In genomic region chr7:6416516-6417145, GRCh38 we compare ENCODE assay signal across 15 cellular contexts. TPM values are rescaled to one million over a fixed set of nuclear protein-coding genes. Genes with fewer than 3 reads are reported as not detected.
A peak's percentile ranks its signal among the peaks of the same experiment; 100 is the strongest.
DNase-seq lines count a peak whose midpoint lies in the region; ATAC-seq and TF ChIP-seq lines count a peak whose summit lies in the region.
"Had no signal": no experiment of that assay in that cellular context is flagged by ENCODE, and none has a peak within 500 bp of the region (broad histone marks: within the 10 kb centered on the region; RNA-seq: fewer than 3 reads in every experiment).

No MANE protein-coding gene starts in this region.

- H3K9ac ChIP-seq in neural progenitor cell: no peak overlapping the region

- no peak overlapping the region for H3K4me3 ChIP-seq in H7 (ENCODE audit: insufficient read depth, low read depth, low read length)
- no peak overlapping the region for H3K4me3 ChIP-seq in neural progenitor cell
- H3K4me3 ChIP-seq: tibial artery had no signal

- H3F3A ChIP-seq in neural progenitor cell (ENCODE audit: low read depth): peaks cover 10% of the 10 kb centered on the region

- H3K36me3 ChIP-seq in H7 (replicated peaks; ENCODE audit: control insufficient read depth, insufficient read depth, low read length): peaks cover 20% of the 10 kb centered on the region
- H3K36me3 ChIP-seq in neural progenitor cell: peaks cover 3% of the 10 kb centered on the region

- H3K27ac Mint-ChIP-seq in dendritic cell treated with granulocyte-macrophage colony-stimulating factor and Interleukin-4, amounts not matched to agents 40 ng/mL and 50 ng/mL, for 4 days: peak overlapping the region; percentile 52
- H3K27ac Mint-ChIP-seq in neural progenitor cell: no peak overlapping the region
- no peak overlapping the region for H3K27ac Mint-ChIP-seq in activated CD4-positive, alpha-beta memory T cell treated with anti-CD3 and anti-CD28 coated beads for 36 hours

- peak; percentile 27 for TF ChIP-seq CTCF in neural progenitor cell (IDR thresholded peaks at IDR 0.05)

- no peaks in the 10 kb centered on the region for H4K20me1 ChIP-seq in neural progenitor cell (ENCODE audit: low read depth)

- H3K4me2 ChIP-seq in neural progenitor cell: no peak overlapping the region

- H3K9me3 Mint-ChIP-seq in dendritic cell treated with granulocyte-macrophage colony-stimulating factor and Interleukin-4, amounts not matched to agents 40 ng/mL and 50 ng/mL, for 4 days: no peaks in the 10 kb centered on the region
- H3K9me3 Mint-ChIP-seq in neural progenitor cell: no peaks in the 10 kb centered on the region
- H3K9me3 Mint-ChIP-seq in activated CD4-positive, alpha-beta memory T cell treated with anti-CD3 and anti-CD28 coated beads for 36 hours: no peaks in the 10 kb centered on the region
- H3K9me3 Mint-ChIP-seq: activated naive CD4-positive, alpha-beta T cell treated with anti-CD3 and anti-CD28 coated beads, Interleukin-2, amount 50 U/mL, for 72 hours; central memory CD8-positive, alpha-beta T cell had no signal

- H3K27me3 ChIP-seq in H7 (ENCODE audit: control insufficient read depth, insufficient read depth, low read length) (no peaks in the 10 kb centered on the region), neural progenitor cell (no peaks in the 10 kb centered on the region)
- H3K27me3 ChIP-seq: tibial artery had no signal

- intact Hi-C loops in dendritic cell treated with granulocyte-macrophage colony-stimulating factor and Interleukin-4, amounts not matched to agents 40 ng/mL and 50 ng/mL, for 4 days (cut with micrococcal nuclease): no loop called here
- intact Hi-C loops in activated CD4-positive, alpha-beta memory T cell treated with anti-CD3 and anti-CD28 coated beads for 36 hours (cut with micrococcal nuclease): no loop called here

- ATAC-seq in HG03045 (IDR thresholded peaks at IDR 0.05; ENCODE audit: unreplicated experiment): no peak
- ATAC-seq: activated naive CD4-positive, alpha-beta T cell treated with anti-CD3 and anti-CD28 coated beads, Interleukin-2, amount 50 U/mL, for 72 hours had no signal

- peaks cover 27% of the 10 kb centered on the region for H3K4me1 Mint-ChIP-seq in dendritic cell treated with granulocyte-macrophage colony-stimulating factor and Interleukin-4, amounts not matched to agents 40 ng/mL and 50 ng/mL, for 4 days (ENCODE audit: low read depth)
- peaks cover 4% of the 10 kb centered on the region for H3K4me1 Mint-ChIP-seq in neural progenitor cell
- H3K4me1 Mint-ChIP-seq in activated CD4-positive, alpha-beta memory T cell treated with anti-CD3 and anti-CD28 coated beads for 36 hours (ENCODE audit: low read depth): no peaks in the 10 kb centered on the region
- H3K4me1 Mint-ChIP-seq: central memory CD8-positive, alpha-beta T cell had no signal

- POLR2A ChIA-PET in activated CD4-positive, alpha-beta memory T cell treated with anti-CD3 and anti-CD28 coated beads for 36 hours (lab: Charles Lee): no interaction called here

- DNase-seq in H7 (peak; percentile 97), MV-4-11 (lab: John Stamatoyannopoulos, UW) (peak; percentile 48), neural progenitor cell (ENCODE audit: low spot score) (peak; percentile 53), activated gamma-delta T cell treated with Interleukin-2 at 50 U/mL for 16 hours (no peak), NCI-H2171 treated with DMSO at 0.1 percent for 48 hours (lab: John Stamatoyannopoulos, UW) (no peak)
- DNase-seq in activated CD4-positive, alpha-beta memory T cell treated with anti-CD3 and anti-CD28 coated beads for 36 hours: no peak
- DNase-seq: head of caudate nucleus; stimulated activated CD8-positive, alpha-beta memory T cell treated with anti-CD3 and anti-CD28 coated beads, Interleukin-4, amount 100 ng/mL, for 48 hours; SW 1271; tibial artery had no signal

- H3K4me3 Mint-ChIP-seq in dendritic cell treated with granulocyte-macrophage colony-stimulating factor and Interleukin-4, amounts not matched to agents 40 ng/mL and 50 ng/mL, for 4 days: no peak overlapping the region
- no peak overlapping the region for H3K4me3 Mint-ChIP-seq in neural progenitor cell
- no peak overlapping the region for H3K4me3 Mint-ChIP-seq in activated CD4-positive, alpha-beta memory T cell treated with anti-CD3 and anti-CD28 coated beads for 36 hours
- H3K4me3 Mint-ChIP-seq: central memory CD8-positive, alpha-beta T cell had no signal

- H3K36me3 Mint-ChIP-seq in dendritic cell treated with granulocyte-macrophage colony-stimulating factor and Interleukin-4, amounts not matched to agents 40 ng/mL and 50 ng/mL, for 4 days (ENCODE audit: low read depth): peaks cover 92% of the 10 kb centered on the region
- peaks cover 37% of the 10 kb centered on the region for H3K36me3 Mint-ChIP-seq in neural progenitor cell
- H3K36me3 Mint-ChIP-seq in activated CD4-positive, alpha-beta memory T cell treated with anti-CD3 and anti-CD28 coated beads for 36 hours: peaks cover 27% of the 10 kb centered on the region

- H3K79me2 ChIP-seq in neural progenitor cell (ENCODE audit: low read depth): no peaks in the 10 kb centered on the region

- peaks cover 10% of the 10 kb centered on the region for H3K4me1 ChIP-seq in neural progenitor cell

- no peaks in the 10 kb centered on the region for H3K27me3 Mint-ChIP-seq in dendritic cell treated with granulocyte-macrophage colony-stimulating factor and Interleukin-4, amounts not matched to agents 40 ng/mL and 50 ng/mL, for 4 days
- peaks cover 7% of the 10 kb centered on the region for H3K27me3 Mint-ChIP-seq in neural progenitor cell (ENCODE audit: insufficient read depth, low read depth)
- H3K27me3 Mint-ChIP-seq in activated CD4-positive, alpha-beta memory T cell treated with anti-CD3 and anti-CD28 coated beads for 36 hours: no peaks in the 10 kb centered on the region
- H3K27me3 Mint-ChIP-seq: central memory CD8-positive, alpha-beta T cell had no signal

- CTCF ChIA-PET in activated CD4-positive, alpha-beta memory T cell treated with anti-CD3 and anti-CD28 coated beads for 36 hours (lab: Charles Lee): no interaction called here

- H3K27ac ChIP-seq in neural progenitor cell: peak overlapping the region; percentile 70
- H3K27ac ChIP-seq: tibial artery, VCaP had no signal

- no peaks in the 10 kb centered on the region for H3K9me3 ChIP-seq in neural progenitor cell (ENCODE audit: low read depth)
- H3K9me3 ChIP-seq: tibial artery had no signal

- H2AFZ ChIP-seq in neural progenitor cell (replicated peaks): no peak overlapping the region

RNA-seq across cellular contexts. Expression of gene DAGLB, which starts 31.1 kb away (rescaled TPM):
- 38.2 and 40.6 TPM in 2 replicates for total RNA-seq in H7 (2014; rRNA removed; shearing (Covaris generic))
- total RNA-seq in neural progenitor cell (ENCODE audit: low replicate concordance): 28.0 and 36.1 TPM in 2 replicates
- total RNA-seq in activated CD4-positive, alpha-beta memory T cell treated with anti-CD3 and anti-CD28 coated beads for 36 hours: 10 to 100 TPM; 12.8 to 13.6 TPM

RNA-seq across cellular contexts. Expression of gene RAC1, which starts 42.3 kb away (rescaled TPM):
- 85.6 and 87.0 TPM in 2 replicates for total RNA-seq in H7 (2014; rRNA removed; shearing (Covaris generic))
- 67.9 and 91.8 TPM in 2 replicates for total RNA-seq in neural progenitor cell (ENCODE audit: low replicate concordance)
- 100 to 1,000 TPM; 188 to 196 TPM for total RNA-seq in activated CD4-positive, alpha-beta memory T cell treated with anti-CD3 and anti-CD28 coated beads for 36 hours

Comparison
In these comparisons a context has a peak if more than half of its experiments do, and no peak if none do; other contexts are left out.
1. DNase-seq: peak in H7 (single experiment), MV-4-11 (single experiment) and neural progenitor cell (single experiment); none in activated gamma-delta T cell treated with Interleukin-2 at 50 U/mL for 16 hours (single experiment), NCI-H2171 treated with DMSO at 0.1 percent for 48 hours (single experiment) and activated CD4-positive, alpha-beta memory T cell treated with anti-CD3 and anti-CD28 coated beads for 36 hours (single experiment).